1 cellular context compared by ENCODE assay signal in the genomic region with DNA sequence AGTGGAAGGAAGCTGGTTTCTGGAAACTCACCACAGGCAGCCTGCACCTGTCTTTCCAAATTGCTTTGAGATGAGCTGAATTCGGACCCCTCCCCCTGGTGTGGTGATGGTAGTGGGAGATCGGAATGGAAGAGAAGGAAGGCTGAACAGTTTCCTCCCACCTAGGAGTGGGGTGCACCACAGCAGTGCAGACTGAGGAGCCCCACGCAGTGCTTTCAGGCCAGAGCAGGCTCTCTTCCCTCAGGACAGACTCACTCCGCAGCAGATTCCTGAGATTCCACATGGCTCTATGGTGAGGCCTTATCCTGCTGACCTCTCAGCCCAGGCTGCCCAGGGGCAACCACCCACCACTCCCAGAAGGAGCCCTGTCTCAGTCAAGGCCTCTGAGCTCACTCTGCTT.
TF ChIP-seq lines count a peak whose summit lies in the region.

No MANE protein-coding gene starts in this region.

TF ChIP-seq in HepG2, 621 proteins besides CTCF, POLR2A, EP300 and RAD21 (continued from another document):
- TF ChIP-seq, protein P1, sequence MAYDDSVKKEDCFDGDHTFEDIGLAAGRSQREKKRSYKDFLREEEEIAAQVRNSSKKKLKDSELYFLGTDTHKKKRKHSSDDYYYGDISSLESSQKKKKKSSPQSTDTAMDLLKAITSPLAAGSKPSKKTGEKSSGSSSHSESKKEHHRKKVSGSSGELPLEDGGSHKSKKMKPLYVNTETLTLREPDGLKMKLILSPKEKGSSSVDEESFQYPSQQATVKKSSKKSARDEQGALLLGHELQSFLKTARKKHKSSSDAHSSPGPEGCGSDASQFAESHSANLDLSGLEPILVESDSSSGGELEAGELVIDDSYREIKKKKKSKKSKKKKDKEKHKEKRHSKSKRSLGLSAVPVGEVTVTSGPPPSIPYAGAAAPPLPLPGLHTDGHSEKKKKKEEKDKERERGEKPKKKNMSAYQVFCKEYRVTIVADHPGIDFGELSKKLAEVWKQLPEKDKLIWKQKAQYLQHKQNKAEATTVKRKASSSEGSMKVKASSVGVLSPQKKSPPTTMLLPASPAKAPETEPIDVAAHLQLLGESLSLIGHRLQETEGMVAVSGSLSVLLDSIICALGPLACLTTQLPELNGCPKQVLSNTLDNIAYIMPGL (CRISPR knock-in tag; IDR thresholded peaks at IDR 0.05; ENCODE audit: borderline replicate concordance in 1 of 2, low read depth in 1 of 2), result no peak
- no peak for TF ChIP-seq TBX2 (CRISPR knock-in tag; IDR thresholded peaks at IDR 0.05; ENCODE audit: borderline replicate concordance)
- TF ChIP-seq ZNF225 (CRISPR knock-in tag; IDR thresholded peaks at IDR 0.05), result no peak
- TF ChIP-seq, protein P2, sequence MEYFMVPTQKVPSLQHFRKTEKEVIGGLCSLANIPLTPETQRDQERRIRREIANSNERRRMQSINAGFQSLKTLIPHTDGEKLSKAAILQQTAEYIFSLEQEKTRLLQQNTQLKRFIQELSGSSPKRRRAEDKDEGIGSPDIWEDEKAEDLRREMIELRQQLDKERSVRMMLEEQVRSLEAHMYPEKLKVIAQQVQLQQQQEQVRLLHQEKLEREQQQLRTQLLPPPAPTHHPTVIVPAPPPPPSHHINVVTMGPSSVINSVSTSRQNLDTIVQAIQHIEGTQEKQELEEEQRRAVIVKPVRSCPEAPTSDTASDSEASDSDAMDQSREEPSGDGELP (IDR thresholded peaks at IDR 0.05; ENCODE audit: borderline replicate concordance, low read depth), result no peak
- no peak for TF ChIP-seq GZF1 (CRISPR knock-in tag; IDR thresholded peaks at IDR 0.05)
- no peak for TF ChIP-seq ZNF264 (CRISPR knock-in tag; IDR thresholded peaks at IDR 0.05)
- no peak for TF ChIP-seq MTF1 (CRISPR knock-in tag; IDR thresholded peaks at IDR 0.05)
- TF ChIP-seq, protein P3, sequence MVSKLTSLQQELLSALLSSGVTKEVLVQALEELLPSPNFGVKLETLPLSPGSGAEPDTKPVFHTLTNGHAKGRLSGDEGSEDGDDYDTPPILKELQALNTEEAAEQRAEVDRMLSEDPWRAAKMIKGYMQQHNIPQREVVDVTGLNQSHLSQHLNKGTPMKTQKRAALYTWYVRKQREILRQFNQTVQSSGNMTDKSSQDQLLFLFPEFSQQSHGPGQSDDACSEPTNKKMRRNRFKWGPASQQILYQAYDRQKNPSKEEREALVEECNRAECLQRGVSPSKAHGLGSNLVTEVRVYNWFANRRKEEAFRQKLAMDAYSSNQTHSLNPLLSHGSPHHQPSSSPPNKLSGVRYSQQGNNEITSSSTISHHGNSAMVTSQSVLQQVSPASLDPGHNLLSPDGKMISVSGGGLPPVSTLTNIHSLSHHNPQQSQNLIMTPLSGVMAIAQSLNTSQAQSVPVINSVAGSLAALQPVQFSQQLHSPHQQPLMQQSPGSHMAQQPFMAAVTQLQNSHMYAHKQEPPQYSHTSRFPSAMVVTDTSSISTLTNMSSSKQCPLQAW (CRISPR knock-in tag; IDR thresholded peaks at IDR 0.05), result no peak
- TF ChIP-seq, protein P4, sequence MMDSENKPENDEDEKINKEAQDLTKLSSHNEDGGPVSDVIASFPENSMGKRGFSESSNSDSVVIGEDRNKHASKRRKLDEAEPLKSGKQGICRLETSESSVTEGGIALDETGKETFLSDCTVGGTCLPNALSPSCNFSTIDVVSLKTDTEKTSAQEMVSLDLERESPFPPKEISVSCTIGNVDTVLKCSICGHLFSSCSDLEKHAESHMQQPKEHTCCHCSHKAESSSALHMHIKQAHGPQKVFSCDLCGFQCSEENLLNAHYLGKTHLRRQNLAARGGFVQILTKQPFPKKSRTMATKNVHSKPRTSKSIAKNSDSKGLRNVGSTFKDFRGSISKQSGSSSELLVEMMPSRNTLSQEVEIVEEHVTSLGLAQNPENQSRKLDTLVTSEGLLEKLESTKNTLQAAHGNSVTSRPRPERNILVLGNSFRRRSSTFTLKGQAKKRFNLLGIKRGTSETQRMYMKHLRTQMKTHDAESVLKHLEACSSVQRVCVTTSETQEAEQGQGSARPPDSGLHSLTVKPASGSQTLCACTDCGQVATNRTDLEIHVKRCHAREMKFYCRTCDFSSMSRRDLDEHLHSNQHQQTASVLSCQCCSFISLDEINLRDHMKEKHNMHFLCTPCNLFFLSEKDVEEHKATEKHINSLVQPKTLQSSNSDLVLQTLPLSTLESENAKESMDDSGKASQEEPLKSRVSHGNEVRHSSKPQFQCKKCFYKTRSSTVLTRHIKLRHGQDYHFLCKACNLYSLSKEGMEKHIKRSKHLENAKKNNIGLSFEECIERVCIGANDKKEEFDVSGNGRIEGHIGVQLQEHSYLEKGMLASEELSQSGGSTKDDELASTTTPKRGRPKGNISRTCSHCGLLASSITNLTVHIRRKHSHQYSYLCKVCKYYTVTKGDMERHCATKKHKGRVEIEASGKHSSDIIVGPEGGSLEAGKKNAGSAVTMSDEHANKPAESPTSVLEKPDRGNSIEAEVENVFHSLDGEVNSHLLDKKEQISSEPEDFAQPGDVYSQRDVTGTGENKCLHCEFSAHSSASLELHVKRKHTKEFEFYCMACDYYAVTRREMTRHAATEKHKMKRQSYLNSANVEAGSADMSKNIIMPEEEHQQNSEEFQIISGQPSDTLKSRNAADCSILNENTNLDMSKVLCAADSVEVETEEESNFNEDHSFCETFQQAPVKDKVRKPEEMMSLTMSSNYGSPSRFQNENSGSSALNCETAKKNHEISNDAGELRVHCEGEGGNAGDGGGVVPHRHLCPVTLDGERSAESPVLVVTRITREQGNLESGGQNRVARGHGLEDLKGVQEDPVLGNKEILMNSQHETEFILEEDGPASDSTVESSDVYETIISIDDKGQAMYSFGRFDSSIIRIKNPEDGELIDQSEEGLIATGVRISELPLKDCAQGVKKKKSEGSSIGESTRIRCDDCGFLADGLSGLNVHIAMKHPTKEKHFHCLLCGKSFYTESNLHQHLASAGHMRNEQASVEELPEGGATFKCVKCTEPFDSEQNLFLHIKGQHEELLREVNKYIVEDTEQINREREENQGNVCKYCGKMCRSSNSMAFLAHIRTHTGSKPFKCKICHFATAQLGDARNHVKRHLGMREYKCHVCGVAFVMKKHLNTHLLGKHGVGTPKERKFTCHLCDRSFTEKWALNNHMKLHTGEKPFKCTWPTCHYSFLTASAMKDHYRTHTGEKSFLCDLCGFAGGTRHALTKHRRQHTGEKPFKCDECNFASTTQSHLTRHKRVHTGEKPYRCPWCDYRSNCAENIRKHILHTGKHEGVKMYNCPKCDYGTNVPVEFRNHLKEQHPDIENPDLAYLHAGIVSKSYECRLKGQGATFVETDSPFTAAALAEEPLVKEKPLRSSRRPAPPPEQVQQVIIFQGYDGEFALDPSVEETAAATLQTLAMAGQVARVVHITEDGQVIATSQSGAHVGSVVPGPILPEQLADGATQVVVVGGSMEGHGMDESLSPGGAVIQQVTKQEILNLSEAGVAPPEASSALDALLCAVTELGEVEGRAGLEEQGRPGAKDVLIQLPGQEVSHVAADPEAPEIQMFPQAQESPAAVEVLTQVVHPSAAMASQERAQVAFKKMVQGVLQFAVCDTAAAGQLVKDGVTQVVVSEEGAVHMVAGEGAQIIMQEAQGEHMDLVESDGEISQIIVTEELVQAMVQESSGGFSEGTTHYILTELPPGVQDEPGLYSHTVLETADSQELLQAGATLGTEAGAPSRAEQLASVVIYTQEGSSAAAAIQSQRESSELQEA (CRISPR knock-in tag; IDR thresholded peaks at IDR 0.05; ENCODE audit: not compliant biosample characterization), result no peak
- TF ChIP-seq, protein P5, sequence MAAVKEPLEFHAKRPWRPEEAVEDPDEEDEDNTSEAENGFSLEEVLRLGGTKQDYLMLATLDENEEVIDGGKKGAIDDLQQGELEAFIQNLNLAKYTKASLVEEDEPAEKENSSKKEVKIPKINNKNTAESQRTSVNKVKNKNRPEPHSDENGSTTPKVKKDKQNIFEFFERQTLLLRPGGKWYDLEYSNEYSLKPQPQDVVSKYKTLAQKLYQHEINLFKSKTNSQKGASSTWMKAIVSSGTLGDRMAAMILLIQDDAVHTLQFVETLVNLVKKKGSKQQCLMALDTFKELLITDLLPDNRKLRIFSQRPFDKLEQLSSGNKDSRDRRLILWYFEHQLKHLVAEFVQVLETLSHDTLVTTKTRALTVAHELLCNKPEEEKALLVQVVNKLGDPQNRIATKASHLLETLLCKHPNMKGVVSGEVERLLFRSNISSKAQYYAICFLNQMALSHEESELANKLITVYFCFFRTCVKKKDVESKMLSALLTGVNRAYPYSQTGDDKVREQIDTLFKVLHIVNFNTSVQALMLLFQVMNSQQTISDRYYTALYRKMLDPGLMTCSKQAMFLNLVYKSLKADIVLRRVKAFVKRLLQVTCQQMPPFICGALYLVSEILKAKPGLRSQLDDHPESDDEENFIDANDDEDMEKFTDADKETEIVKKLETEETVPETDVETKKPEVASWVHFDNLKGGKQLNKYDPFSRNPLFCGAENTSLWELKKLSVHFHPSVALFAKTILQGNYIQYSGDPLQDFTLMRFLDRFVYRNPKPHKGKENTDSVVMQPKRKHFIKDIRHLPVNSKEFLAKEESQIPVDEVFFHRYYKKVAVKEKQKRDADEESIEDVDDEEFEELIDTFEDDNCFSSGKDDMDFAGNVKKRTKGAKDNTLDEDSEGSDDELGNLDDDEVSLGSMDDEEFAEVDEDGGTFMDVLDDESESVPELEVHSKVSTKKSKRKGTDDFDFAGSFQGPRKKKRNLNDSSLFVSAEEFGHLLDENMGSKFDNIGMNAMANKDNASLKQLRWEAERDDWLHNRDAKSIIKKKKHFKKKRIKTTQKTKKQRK (IDR thresholded peaks at IDR 0.05; ENCODE audit: low read length), result no peak
- TF ChIP-seq MXI1 (IDR thresholded peaks at IDR 0.05; ENCODE audit: borderline replicate concordance, low read depth, low read length), result no peak
- TF ChIP-seq ZNF484 (CRISPR knock-in tag; IDR thresholded peaks at IDR 0.05; ENCODE audit: borderline replicate concordance, low read depth), result no peak
- no peak for TF ChIP-seq ZNF329 (CRISPR knock-in tag; IDR thresholded peaks at IDR 0.05; ENCODE audit: low read depth)
- TF ChIP-seq, protein P6, sequence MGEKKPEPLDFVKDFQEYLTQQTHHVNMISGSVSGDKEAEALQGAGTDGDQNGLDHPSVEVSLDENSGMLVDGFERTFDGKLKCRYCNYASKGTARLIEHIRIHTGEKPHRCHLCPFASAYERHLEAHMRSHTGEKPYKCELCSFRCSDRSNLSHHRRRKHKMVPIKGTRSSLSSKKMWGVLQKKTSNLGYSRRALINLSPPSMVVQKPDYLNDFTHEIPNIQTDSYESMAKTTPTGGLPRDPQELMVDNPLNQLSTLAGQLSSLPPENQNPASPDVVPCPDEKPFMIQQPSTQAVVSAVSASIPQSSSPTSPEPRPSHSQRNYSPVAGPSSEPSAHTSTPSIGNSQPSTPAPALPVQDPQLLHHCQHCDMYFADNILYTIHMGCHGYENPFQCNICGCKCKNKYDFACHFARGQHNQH (CRISPR knock-in tag; IDR thresholded peaks at IDR 0.05), result 0 out of 2 replicates have a peak, but pooled peaks have one; percentile 3
- TF ChIP-seq MIER3 (CRISPR knock-in tag; IDR thresholded peaks at IDR 0.05; ENCODE audit: borderline replicate concordance), result no peak
- no peak for TF ChIP-seq NCOR1 (IDR thresholded peaks at IDR 0.05; ENCODE audit: borderline replicate concordance, low read length)
- TF ChIP-seq, protein P7, sequence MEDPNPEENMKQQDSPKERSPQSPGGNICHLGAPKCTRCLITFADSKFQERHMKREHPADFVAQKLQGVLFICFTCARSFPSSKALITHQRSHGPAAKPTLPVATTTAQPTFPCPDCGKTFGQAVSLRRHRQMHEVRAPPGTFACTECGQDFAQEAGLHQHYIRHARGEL (CRISPR knock-in tag; IDR thresholded peaks at IDR 0.05), result no peak
- TF ChIP-seq ZNF460 (CRISPR knock-in tag; IDR thresholded peaks at IDR 0.05; ENCODE audit: borderline replicate concordance), result no peak
- peak; percentile 56 for TF ChIP-seq TEAD3 (CRISPR knock-in tag; optimal IDR thresholded peaks at IDR 0.05; ENCODE audit: borderline replicate concordance)
